In the genomic region with DNA sequence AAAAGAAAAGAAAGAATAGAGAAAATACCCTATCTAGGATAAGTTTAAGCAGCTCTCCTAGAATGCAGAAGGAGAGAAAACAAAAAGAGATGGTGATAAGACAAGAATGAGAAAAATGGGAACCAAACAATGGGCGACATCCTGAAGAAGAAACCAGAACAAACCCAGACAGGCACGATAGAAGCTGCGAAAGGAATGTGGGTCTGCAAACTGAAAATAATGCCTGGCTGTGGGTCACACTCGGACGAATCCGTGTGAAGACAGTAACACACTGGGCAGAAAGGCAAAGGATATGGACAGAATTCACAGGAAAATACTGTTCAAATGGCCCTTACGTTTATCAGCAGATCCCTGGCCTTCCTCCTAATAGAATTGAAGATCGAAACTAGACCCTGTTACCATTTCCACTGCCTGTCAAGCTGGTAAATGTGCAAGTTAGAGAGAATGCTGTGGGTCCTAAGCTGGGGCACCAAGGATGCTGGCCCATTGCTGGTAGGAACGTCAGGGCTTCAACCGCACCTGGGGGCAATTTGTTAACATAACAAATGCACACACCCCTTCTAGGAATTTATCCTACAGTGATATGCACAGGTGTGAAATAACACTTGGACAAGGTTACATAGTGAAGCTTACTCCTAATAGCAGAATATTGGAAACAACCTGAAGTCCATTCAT, we compare ENCODE assay signal across 26 cellular contexts.
"Had no signal": no experiment of that assay in that cellular context is flagged by ENCODE, and none has a peak within 500 bp of the region (broad histone marks: within the 10 kb centered on the region; RNA-seq: fewer than 3 reads in every experiment).

No MANE protein-coding gene starts in this region.

- H3K27ac Mint-ChIP-seq: memory B cell; mesothelial cell of epicardium; natural killer cell treated with Interleukin-12 subunit alpha and Interleukin-12 subunit beta and Interleukin-15 and Interleukin-18, amount 100 ng/mL, for 72 hours; progenitor cell of endocrine pancreas; stimulated activated naive B cell treated with anti-CD40 and anti-IgM and Interleukin-4, amounts not matched to agents 10 μg/mL and 1 μg/mL and 100 μg/mL, for 72 hours; stimulated activated naive CD8-positive, alpha-beta T cell treated with anti-CD3 and anti-CD28 coated beads, Interleukin-15, Interleukin-2, amounts not matched to agents 100 ng/mL and 50 ng/mL, for 24 hours had no signal

- H3K4me1 ChIP-seq: esophagus squamous epithelium, parathyroid adenoma, right lobe of liver, vagina had no signal

- H3K4me1 Mint-ChIP-seq: memory B cell; naive B cell; stimulated activated naive B cell treated with anti-CD40 and anti-IgM and Interleukin-4, amounts not matched to agents 10 μg/mL and 1 μg/mL and 100 μg/mL, for 72 hours had no signal

- H3K4me3 Mint-ChIP-seq: memory B cell; mesothelial cell of epicardium; naive B cell; natural killer cell treated with Interleukin-12 subunit alpha and Interleukin-12 subunit beta and Interleukin-15 and Interleukin-18, amount 100 ng/mL, for 72 hours; neural crest cell; stimulated activated naive B cell treated with anti-CD40 and anti-IgM and Interleukin-4, amounts not matched to agents 10 μg/mL and 1 μg/mL and 100 μg/mL, for 72 hours; stimulated activated naive CD8-positive, alpha-beta T cell treated with anti-CD3 and anti-CD28 coated beads, Interleukin-15, Interleukin-2, amounts not matched to agents 100 ng/mL and 50 ng/mL, for 24 hours had no signal

- H2AFZ ChIP-seq: parathyroid adenoma had no signal

- FAIRE-seq: frontal cortex, kidney, small intestine had no signal

- H3K9me3 Mint-ChIP-seq: memory B cell; naive B cell; natural killer cell treated with Interleukin-12 subunit alpha and Interleukin-12 subunit beta and Interleukin-15 and Interleukin-18, amount 100 ng/mL, for 72 hours; neural crest cell; stimulated activated naive B cell treated with anti-CD40 and anti-IgM and Interleukin-4, amounts not matched to agents 10 μg/mL and 1 μg/mL and 100 μg/mL, for 72 hours; stimulated activated naive CD8-positive, alpha-beta T cell treated with anti-CD3 and anti-CD28 coated beads, Interleukin-15, Interleukin-2, amounts not matched to agents 100 ng/mL and 50 ng/mL, for 24 hours had no signal

- H3K36me3 ChIP-seq: esophagus squamous epithelium, neutrophil, right lobe of liver, thoracic aorta, tibial nerve, vagina had no signal

- H3K36me3 Mint-ChIP-seq: memory B cell; naive B cell; natural killer cell treated with Interleukin-12 subunit alpha and Interleukin-12 subunit beta and Interleukin-15 and Interleukin-18, amount 100 ng/mL, for 72 hours; stimulated activated naive B cell treated with anti-CD40 and anti-IgM and Interleukin-4, amounts not matched to agents 10 μg/mL and 1 μg/mL and 100 μg/mL, for 72 hours had no signal

- DNase-seq: dorsolateral prefrontal cortex; effector CD4-positive, alpha-beta T cell; erythroblast; esophagus squamous epithelium; hypothalamus; kidney; mucosa of descending colon; naive B cell; right lobe of liver; small intestine; stimulated activated CD4-positive, alpha-beta T cell treated with anti-CD3 and anti-CD28 coated beads, Interleukin-15, amount 100 ng/mL, for 24 hours; stimulated activated CD4-positive, alpha-beta T cell treated with anti-CD3 and anti-CD28 coated beads, Interleukin-2, amount 100 ng/mL, for 48 hours; stimulated activated naive B cell treated with anti-CD40 and anti-IgM and Interleukin-4, amounts not matched to agents 10 μg/mL and 1 μg/mL and 100 μg/mL, for 72 hours had no signal

- H3K9ac ChIP-seq: parathyroid adenoma had no signal

- H3K79me2 ChIP-seq: parathyroid adenoma had no signal

- H3K9me3 ChIP-seq: esophagus squamous epithelium, mucosa of descending colon, neutrophil, right lobe of liver, thoracic aorta, tibial nerve, vagina had no signal

- H3K27ac ChIP-seq: dorsolateral prefrontal cortex, esophagus squamous epithelium, neutrophil, parathyroid adenoma, right lobe of liver, thoracic aorta, tibial nerve, vagina had no signal

- H3K27me3 ChIP-seq: dorsolateral prefrontal cortex, esophagus squamous epithelium, neutrophil, right lobe of liver, tibial nerve, vagina had no signal

- H3K4me3 ChIP-seq: dorsolateral prefrontal cortex, esophagus squamous epithelium, lung, mucosa of descending colon, right lobe of liver, thoracic aorta, tibial nerve, vagina had no signal
